12 cellular contexts compared by ENCODE assay signal in the genomic region with DNA sequence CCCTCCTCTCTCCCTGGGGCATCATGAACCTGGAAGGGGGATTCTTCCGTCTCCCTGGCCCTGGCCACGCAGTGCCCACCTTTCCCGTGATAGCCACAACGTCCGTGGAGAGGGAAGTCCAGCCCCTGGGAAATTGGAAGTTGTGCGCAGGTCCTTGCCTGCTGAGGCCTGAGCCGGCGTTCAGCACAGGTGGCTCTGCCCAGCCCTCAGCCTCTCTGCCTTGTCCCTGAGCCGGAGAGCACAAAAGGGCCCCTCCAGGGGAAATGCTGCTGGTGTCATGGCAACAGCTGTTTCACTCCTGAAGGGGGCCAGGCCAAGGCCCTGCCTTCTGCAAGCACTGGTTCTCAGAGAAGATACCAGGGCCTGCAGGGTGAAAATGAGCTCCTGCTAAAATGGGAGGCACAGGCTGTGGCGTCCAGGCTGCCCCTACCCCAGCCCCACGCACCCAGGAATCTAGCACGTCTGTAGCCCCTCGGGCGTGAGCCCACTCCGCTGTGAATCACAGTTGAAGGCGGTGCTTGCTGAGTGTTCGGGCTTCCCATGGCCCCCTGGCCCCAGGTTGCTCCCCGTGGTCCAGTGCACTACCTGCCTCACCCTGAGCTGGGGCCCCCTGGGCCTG.
DNase-seq lines count a peak whose midpoint lies in the region; ATAC-seq and TF ChIP-seq lines count a peak whose summit lies in the region.
"Had no signal": no experiment of that assay in that cellular context is flagged by ENCODE, and none has a peak within 500 bp of the region (broad histone marks: within the 10 kb centered on the region; RNA-seq: fewer than 3 reads in every experiment).

No MANE protein-coding gene starts in this region.

- H3K4me3 ChIP-seq in MM.1S (ENCODE audit: low read length) (no peak overlapping the region), upper lobe of right lung (no peak overlapping the region), H7 (ENCODE audit: insufficient read depth, low read depth, low read length) (no peak overlapping the region)
- H3K4me3 ChIP-seq: SK-N-MC had no signal

- no peaks in the 10 kb centered on the region for H4K20me1 ChIP-seq in MM.1S (ENCODE audit: insufficient read depth, low read length)

- no peaks in the 10 kb centered on the region for H3F3A ChIP-seq in MM.1S (ENCODE audit: insufficient read depth, low read length)

- H3K36me3 ChIP-seq in MM.1S (replicated peaks; ENCODE audit: insufficient read depth, low read length) (no peaks in the 10 kb centered on the region), upper lobe of right lung (no peaks in the 10 kb centered on the region), H7 (replicated peaks; ENCODE audit: control insufficient read depth, insufficient read depth, low read length) (no peaks in the 10 kb centered on the region)

- ATAC-seq in upper lobe of right lung = no peak
- ATAC-seq: natural killer cell had no signal

- no peak overlapping the region for H2AFZ ChIP-seq in MM.1S (ENCODE audit: low read length)

- H3K9ac ChIP-seq in MM.1S (ENCODE audit: low read length) = no peak overlapping the region

- H3K27me3 ChIP-seq in MM.1S (replicated peaks; ENCODE audit: insufficient read depth, low read length) = no peaks in the 10 kb centered on the region
- no peaks in the 10 kb centered on the region for H3K27me3 ChIP-seq in upper lobe of right lung
- H3K27me3 ChIP-seq in H7 (ENCODE audit: control insufficient read depth, insufficient read depth, low read length) = no peaks in the 10 kb centered on the region

- peak overlapping the region; percentile 68; the same call in 1 of the 2 replicates for H3K27ac ChIP-seq in MM.1S (ENCODE audit: low read length)
- no peak overlapping the region for H3K27ac ChIP-seq in upper lobe of right lung
- H3K27ac ChIP-seq: SK-N-MC had no signal

- H3K9me3 ChIP-seq in MM.1S (replicated peaks; ENCODE audit: insufficient read depth, low read length) (no peaks in the 10 kb centered on the region), upper lobe of right lung (no peaks in the 10 kb centered on the region)

- intact Hi-C loops in upper lobe of right lung (cut with DNase I) = no loop called here

- H3K4me1 ChIP-seq in MM.1S (ENCODE audit: low read length) (peaks cover 12% of the 10 kb centered on the region), upper lobe of right lung (peaks cover 8% of the 10 kb centered on the region)

- no peaks in the 10 kb centered on the region for H3K9me2 ChIP-seq in MM.1S (replicated peaks; ENCODE audit: insufficient read depth, low read length)

- no peak for TF ChIP-seq CTCF in MM.1S (IDR thresholded peaks at IDR 0.05; ENCODE audit: low read length)
- TF ChIP-seq CTCF in upper lobe of right lung (IDR thresholded peaks at IDR 0.05) = no peak

- peak; percentile 31 for DNase-seq in activated effector memory CD4-positive, alpha-beta T cell treated with anti-CD3 and anti-CD28 coated beads, Interleukin-2, amount 50 U/mL, for 16 hours
- DNase-seq in activated effector memory CD4-positive, alpha-beta T cell treated with Interleukin-2 at 50 U/mL for 16 hours = no peak
- DNase-seq in MM.1S (no peak), left kidney (ENCODE audit: low read depth, low spot score) (peak; percentile 64), upper lobe of right lung (peak; percentile 57), H7 (no peak), DMS79 (lab: John Stamatoyannopoulos, UW) (no peak)
- DNase-seq in activated CD4-positive, alpha-beta T cell treated with anti-CD3 and anti-CD28 coated beads, Interleukin-2, amount 50 U/mL, for 48 hours = no peak
- DNase-seq: activated CD4-positive, CD25-positive, alpha-beta regulatory T cell; natural killer cell; stimulated activated CD4-positive, alpha-beta T cell treated with anti-CD3 and anti-CD28 coated beads, Interleukin-12 subunit alpha, Interleukin-12 subunit beta, amount 100 ng/mL, for 4 hours had no signal

- H3K79me2 ChIP-seq in MM.1S (ENCODE audit: low read length) = no peaks in the 10 kb centered on the region

- H3K4me2 ChIP-seq in MM.1S (ENCODE audit: low read depth, low read length) = no peak overlapping the region

Comparison
In these comparisons a context has a peak if more than half of its experiments do, and no peak if none do; other contexts are left out.
1. DNase-seq: peak in activated effector memory CD4-positive, alpha-beta T cell treated with anti-CD3 and anti-CD28 coated beads, Interleukin-2, amount 50 U/mL, for 16 hours (single experiment), left kidney (single experiment) and upper lobe of right lung (single experiment); none in activated effector memory CD4-positive, alpha-beta T cell treated with Interleukin-2 at 50 U/mL for 16 hours (single experiment), MM.1S (single experiment), H7 (single experiment), activated CD4-positive, alpha-beta T cell treated with anti-CD3 and anti-CD28 coated beads, Interleukin-2, amount 50 U/mL, for 48 hours (0 of 2) and DMS79 (single experiment).